In the genomic region with DNA sequence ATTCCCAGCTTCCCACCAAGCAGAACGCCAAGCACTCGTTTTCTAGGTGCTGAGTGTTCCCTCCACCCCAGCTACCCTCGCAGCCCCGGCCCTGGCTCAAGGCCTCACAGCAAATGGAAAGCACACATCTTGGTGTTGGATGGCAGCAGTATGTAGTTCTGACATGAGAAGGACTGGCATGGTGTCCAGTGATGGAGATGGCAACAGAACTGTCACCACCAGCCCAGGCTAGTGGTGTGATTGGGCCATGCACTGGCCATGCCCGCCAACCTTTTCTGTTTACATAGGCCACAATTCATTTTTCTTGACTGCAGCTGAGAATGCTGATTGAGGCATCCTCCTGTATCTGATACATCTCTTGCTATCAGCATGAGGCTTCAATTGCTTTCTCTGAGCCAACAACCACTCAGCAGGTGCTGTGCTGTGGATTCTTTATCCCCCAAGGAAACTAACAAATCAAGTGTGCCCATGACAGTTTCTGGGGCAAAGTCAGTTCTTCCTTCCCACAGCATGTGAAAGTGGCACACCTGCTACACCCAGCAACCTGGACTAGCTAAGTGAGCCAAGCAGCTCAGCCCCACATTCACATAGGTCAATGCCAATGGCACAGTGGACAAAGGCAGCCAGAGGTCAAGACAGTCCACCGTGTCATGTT, we compare ENCODE assay signal across 15 cellular contexts. TPM values are rescaled to one million over a fixed set of nuclear protein-coding genes. Genes with fewer than 3 reads are reported as not detected.
DNase-seq lines count a peak whose midpoint lies in the region; ATAC-seq and TF ChIP-seq lines count a peak whose summit lies in the region.
"Had no signal": no experiment of that assay in that cellular context is flagged by ENCODE, and none has a peak within 500 bp of the region (broad histone marks: within the 10 kb centered on the region; RNA-seq: fewer than 3 reads in every experiment).

No MANE protein-coding gene starts in this region.

- DNase-seq in COR-L47 (lab: John Stamatoyannopoulos, UW): peak; percentile 43
- no peak for DNase-seq in esophagus squamous epithelium (lab: John Stamatoyannopoulos, UW)
- DNase-seq in psoas muscle: no peak
- DNase-seq in NCI-H524 (lab: John Stamatoyannopoulos, UW): no peak
- DNase-seq in glutamatergic neuron: no peak
- no peak for DNase-seq in MG63
- DNase-seq: activated naive CD4-positive, alpha-beta T cell; NCI-H2107 had no signal

- TF ChIP-seq POLR2A in esophagus squamous epithelium (IDR thresholded peaks at IDR 0.05): no peak

- H3K27me3 Mint-ChIP-seq in glutamatergic neuron (ENCODE audit: unreplicated experiment): peaks cover 7% of the 10 kb centered on the region
- H3K27me3 Mint-ChIP-seq: stimulated activated naive CD8-positive, alpha-beta T cell treated with anti-CD3 and anti-CD28 coated beads, Interleukin-15, Interleukin-2, amounts not matched to agents 100 ng/mL and 50 ng/mL, for 24 hours had no signal

- WGBS in esophagus squamous epithelium, 2 donors: 84 to 88% methylated on average over 4 to 5 of the region's 6 CpGs
- WGBS in psoas muscle, 3 donors: 37 to 50% (median 40%) methylated on average over 6 of the region's 6 CpGs

- H3K36me3 ChIP-seq in HUES6 (ENCODE audit: control insufficient read depth, insufficient read depth, low read length) (peaks cover 46% of the 10 kb centered on the region), esophagus squamous epithelium (peaks cover 3 to 40% (median 9%) of the 10 kb centered on the region in 3 donors), psoas muscle (ENCODE audit: insufficient read depth in 1 of 2, low read depth in 1 of 2) (peaks cover 0 to 40% of the 10 kb centered on the region in 2 donors), MG63 (peaks cover 2% of the 10 kb centered on the region)

- intact Hi-C loops in esophagus squamous epithelium (cut with DNase I): no loop called here
- intact Hi-C loops in psoas muscle (cut with DNase I): no loop called here

- H3K4me1 Mint-ChIP-seq in glutamatergic neuron (ENCODE audit: low read depth, unreplicated experiment): peaks cover 4% of the 10 kb centered on the region

- H3K27ac ChIP-seq in HUES6 (ENCODE audit: low read depth, low read length): 0 out of 2 replicates have a peak overlapping the region, but pooled peaks have one; percentile 18
- H3K27ac ChIP-seq in esophagus squamous epithelium: peak overlapping the region in 3 of 4 donors; percentile 1 to 85 (median 72)
- H3K27ac ChIP-seq in psoas muscle: peak overlapping the region; percentile 91

- H3K9me3 ChIP-seq in HUES6 (ENCODE audit: control insufficient read depth, insufficient read depth, low read depth, low read length) (no peaks in the 10 kb centered on the region), esophagus squamous epithelium (no peaks in the 10 kb centered on the region), psoas muscle (no peaks in the 10 kb centered on the region), MG63 (no peaks in the 10 kb centered on the region)
- H3K9me3 ChIP-seq: spleen had no signal

- no peaks in the 10 kb centered on the region for H3K36me3 Mint-ChIP-seq in glutamatergic neuron (ENCODE audit: unreplicated experiment)

- H3K4me3 Mint-ChIP-seq in glutamatergic neuron (ENCODE audit: unreplicated experiment): no peak overlapping the region
- H3K4me3 Mint-ChIP-seq: stimulated activated naive CD8-positive, alpha-beta T cell treated with anti-CD3 and anti-CD28 coated beads, Interleukin-15, Interleukin-2, amounts not matched to agents 100 ng/mL and 50 ng/mL, for 24 hours had no signal

- TF ChIP-seq CTCF in esophagus squamous epithelium (IDR thresholded peaks at IDR 0.05): no peak
- no peak for TF ChIP-seq CTCF in psoas muscle (IDR thresholded peaks at IDR 0.05)
- no peak for TF ChIP-seq CTCF in glutamatergic neuron (IDR thresholded peaks at IDR 0.05; ENCODE audit: partially characterized antibody, unreplicated experiment)

- H3K27ac Mint-ChIP-seq in glutamatergic neuron (ENCODE audit: unreplicated experiment): no peak overlapping the region
- H3K27ac Mint-ChIP-seq: stimulated activated naive CD8-positive, alpha-beta T cell treated with anti-CD3 and anti-CD28 coated beads, Interleukin-15, Interleukin-2, amounts not matched to agents 100 ng/mL and 50 ng/mL, for 24 hours had no signal

- peaks cover 3% of the 10 kb centered on the region for H3K9me3 Mint-ChIP-seq in glutamatergic neuron (ENCODE audit: unreplicated experiment)
- H3K9me3 Mint-ChIP-seq: stimulated activated naive CD8-positive, alpha-beta T cell treated with anti-CD3 and anti-CD28 coated beads, Interleukin-15, Interleukin-2, amounts not matched to agents 100 ng/mL and 50 ng/mL, for 24 hours had no signal

- H3K9ac ChIP-seq in HUES6 (ENCODE audit: low read length): no peak overlapping the region

- H3K27me3 ChIP-seq in HUES6 (ENCODE audit: control insufficient read depth, insufficient read depth, low read length) (no peaks in the 10 kb centered on the region), esophagus squamous epithelium (no peaks in the 10 kb centered on the region), psoas muscle (ENCODE audit: insufficient read depth in 3 of 3, low read length in 2 of 3) (no peaks in the 10 kb centered on the region), MG63 (no peaks in the 10 kb centered on the region)
- H3K27me3 ChIP-seq: spleen had no signal

- H3K4me1 ChIP-seq in HUES6 (ENCODE audit: control insufficient read depth, insufficient read depth, low read length): peaks cover 44% of the 10 kb centered on the region
- peaks cover 30 to 100% (median 64%) of the 10 kb centered on the region in 3 donors for H3K4me1 ChIP-seq in esophagus squamous epithelium
- H3K4me1 ChIP-seq in psoas muscle: peaks cover 77% of the 10 kb centered on the region

- peak in 2 of 4 donors; percentile 35 to 64 for ATAC-seq in psoas muscle

- H3K4me3 ChIP-seq in HUES6 (ENCODE audit: low read depth, low read length) (peak overlapping the region; percentile 47; the same call in 1 of the 2 replicates), esophagus squamous epithelium (no peak overlapping the region), psoas muscle (peak overlapping the region; percentile 88), MG63 (no peak overlapping the region)

RNA-seq across cellular contexts. Expression of gene SLC12A4, which starts 3.8 kb away (rescaled TPM):
- total RNA-seq in esophagus squamous epithelium: 10 to 100 TPM in 2 of 4 donors, 1 to 10 TPM in 2; 7.4 to 29.8 (median 18.2) TPM
- total RNA-seq in psoas muscle: 10 to 100 TPM; 24.1 to 89.5 (median 34.9) TPM
- 10 to 100 TPM; 18.3 to 34.8 (median 26.0) TPM for polyA plus RNA-seq in psoas muscle
- 19.9 TPM for total RNA-seq in glutamatergic neuron (ENCODE audit: unreplicated experiment)
- 11.9 and 12.3 TPM in 2 replicates for total RNA-seq in MG63 (2014; rRNA removed; shearing (Covaris generic); ENCODE audit: low replicate concordance)

RNA-seq across cellular contexts. Expression of gene DPEP3, which starts 15.7 kb away (rescaled TPM):
- not detected for total RNA-seq in esophagus squamous epithelium
- under 1 TPM in 3 of 4 donors, not detected in 1; 0.10 to 0.22 (median 0.17) TPM for total RNA-seq in psoas muscle
- under 1 TPM in 2 of 3 donors, not detected in 1; 0.12 to 0.45 TPM for polyA plus RNA-seq in psoas muscle
- total RNA-seq in glutamatergic neuron (ENCODE audit: unreplicated experiment): not detected
- total RNA-seq in MG63 (2014; rRNA removed; shearing (Covaris generic); ENCODE audit: low replicate concordance): not detected in 2 replicates
- total RNA-seq: Daoy, fibroblast of lung, LHCN-M2, osteocyte had no signal
- polyA plus RNA-seq: fibroblast of lung had no signal

RNA-seq across cellular contexts. Expression of gene LCAT, which starts 20.7 kb away (rescaled TPM):
- 10 to 100 TPM in 1 of 4 donors, 1 to 10 TPM in 3; 1.2 to 12.4 (median 3.8) TPM for total RNA-seq in esophagus squamous epithelium
- total RNA-seq in psoas muscle: 10 to 100 TPM in 2 of 4 donors, 1 to 10 TPM in 2; 5.9 to 15.1 (median 10.2) TPM
- polyA plus RNA-seq in psoas muscle: 1 to 10 TPM; 4.1 to 8.6 (median 4.7) TPM
- 8.7 TPM for total RNA-seq in glutamatergic neuron (ENCODE audit: unreplicated experiment)
- total RNA-seq in MG63 (2014; rRNA removed; shearing (Covaris generic); ENCODE audit: low replicate concordance): 0.16 TPM in 1 of 2 replicates, not detected in the other

RNA-seq across cellular contexts. Expression of gene PSMB10, which starts 28.0 kb away (rescaled TPM):
- 10 to 100 TPM; 20.7 to 28.4 (median 25.3) TPM for total RNA-seq in esophagus squamous epithelium
- total RNA-seq in psoas muscle: 10 to 100 TPM; 27.6 to 34.7 (median 31.6) TPM
- 10 to 100 TPM; 55.0 to 98.6 (median 67.3) TPM for polyA plus RNA-seq in psoas muscle
- total RNA-seq in glutamatergic neuron (ENCODE audit: unreplicated experiment): 11.0 TPM
- total RNA-seq in MG63 (2014; rRNA removed; shearing (Covaris generic); ENCODE audit: low replicate concordance): 8.8 and 12.7 TPM in 2 replicates

RNA-seq across cellular contexts. Expression of gene CTRL, which starts 32.9 kb away (rescaled TPM):
- total RNA-seq in esophagus squamous epithelium (1 to 10 TPM in 2 of 4 donors, not detected in 2; 1.2 to 1.8 TPM), psoas muscle (1 to 10 TPM in 1 of 4 donors, under 1 TPM in 3; 0.27 to 1.1 (median 0.79) TPM), glutamatergic neuron (ENCODE audit: unreplicated experiment) (2.8 TPM)
- polyA plus RNA-seq in psoas muscle: 1 to 10 TPM; 1.1 TPM
- 0.72 and 1.9 TPM in 2 replicates for total RNA-seq in MG63 (2014; rRNA removed; shearing (Covaris generic); ENCODE audit: low replicate concordance)

Comparison
In these comparisons a context has a peak if more than half of its experiments do, and no peak if none do; other contexts are left out.
1. H3K27ac ChIP-seq: peak in every context shown above with its lines; median percentile 91 in psoas muscle; 72 in esophagus squamous epithelium; 18 in HUES6.
2. H3K4me3 ChIP-seq: peak in HUES6 (single experiment) and psoas muscle (single experiment); none in esophagus squamous epithelium (0 of 4) and MG63 (single experiment).